Comparison of ENCODE assay signal across 8 cellular contexts in genomic region chr19:5967994-5968430, GRCh38. TPM values are rescaled to one million over a fixed set of nuclear protein-coding genes. Genes with fewer than 3 reads are reported as not detected.
A peak's percentile ranks its signal among the peaks of the same experiment; 100 is the strongest.
DNase-seq lines count a peak whose midpoint lies in the region; ATAC-seq and TF ChIP-seq lines count a peak whose summit lies in the region.

No MANE protein-coding gene starts in this region.

- no peak overlapping the region for H2AFZ ChIP-seq in GM23248

- WGBS in GM23248 (ENCODE audit: low coverage in 1 of 2, low lambda C conversion rate in 2 of 2, missing lambda C conversion rate in 2 of 2), 2 experiments, result 17 to 19% methylated on average over 9 to 10 of the region's 10 CpGs
- WGBS in right lobe of liver (ENCODE audit: insufficient coverage, low coverage, low lambda C conversion rate, missing lambda C conversion rate), result 0% methylated on average over 10 of the region's 10 CpGs

- H3K27ac ChIP-seq in GM23248 (peak overlapping the region; percentile 11; the same call in 1 of the 2 replicates), right lobe of liver (peak overlapping the region; percentile 73 to 98 (median 93))

- TF ChIP-seq POLR2A in right lobe of liver (IDR thresholded peaks at IDR 0.05), result no peak

- POLR2A ChIA-PET in BJ (lab: Charles Lee), result no interaction called here

- TF ChIP-seq CTCF in BJ (IDR thresholded peaks at IDR 0.05; ENCODE audit: insufficient read depth, low read depth, low read length), result peak; percentile 86
- TF ChIP-seq CTCF in right lobe of liver (IDR thresholded peaks at IDR 0.05), result peak; percentile 81 to 94 (median 91)

- DNase-seq in BJ (ENCODE audit: low read depth) (no peak), GM23248 (peak; percentile 81), NCI-H510A treated with DMSO at 0.1 percent for 48 hours (lab: John Stamatoyannopoulos, UW) (peak; percentile 85), right lobe of liver (peak in 1 of 3 donors; percentile 76)
- peak; percentile 67 to 74 for DNase-seq in activated CD4-positive, alpha-beta T cell treated with anti-CD3 and anti-CD28 coated beads, Interleukin-2, amount 50 U/mL, for 48 hours
- peak; percentile 57 for DNase-seq in effector CD4-positive, alpha-beta T cell
- DNase-seq in stimulated activated CD4-positive, alpha-beta T cell treated with anti-CD3 and anti-CD28 coated beads, TNF-alpha, amount 100 ng/mL, for 24 hours (ENCODE audit: low read depth in 3 of 3), result peak; percentile 35 to 50 (median 50)

- H3K27me3 ChIP-seq in BJ (ENCODE audit: control insufficient read depth, insufficient read depth, low read length) (no peaks in the 10 kb centered on the region), GM23248 (replicated peaks; ENCODE audit: insufficient read depth) (no peaks in the 10 kb centered on the region), right lobe of liver (no peaks in the 10 kb centered on the region)

- no peaks in the 10 kb centered on the region for H3K9me2 ChIP-seq in GM23248 (ENCODE audit: insufficient read depth)

- peaks cover 26% of the 10 kb centered on the region for H3K4me1 ChIP-seq in GM23248 (ENCODE audit: insufficient read depth)
- peaks cover 0 to 31% (median 12%) of the 10 kb centered on the region in 4 donors for H3K4me1 ChIP-seq in right lobe of liver

- H3K4me3 ChIP-seq in BJ (ENCODE audit: low read depth, low read length) (no peak overlapping the region), GM23248 (no peak overlapping the region), right lobe of liver (no peak overlapping the region)

- peak; percentile 82 to 94 (median 86) for ATAC-seq in right lobe of liver
- ATAC-seq in GM18502 (IDR thresholded peaks at IDR 0.05; ENCODE audit: poor library complexity, unreplicated experiment), result no peak

- no peaks in the 10 kb centered on the region for H3K9me3 ChIP-seq in GM23248 (ENCODE audit: low read depth)
- no peaks in the 10 kb centered on the region for H3K9me3 ChIP-seq in right lobe of liver

- intact Hi-C loops in right lobe of liver (cut with DNase I), result loop anchor here in 1 of 2 donors (10.0 kb wide), 1 partner anchor 163 kb away; the partner anchor contains the start of gene NRTN

- H3K36me3 ChIP-seq in BJ (ENCODE audit: control insufficient read depth, insufficient read depth, low read length) (peaks cover 7% of the 10 kb centered on the region), GM23248 (ENCODE audit: low read depth) (no peaks in the 10 kb centered on the region), right lobe of liver (no peaks in the 10 kb centered on the region)

- H4K20me1 ChIP-seq in GM23248 (ENCODE audit: insufficient read depth), result peaks cover 7% of the 10 kb centered on the region; the same call in 1 of the 2 replicates

- in situ Hi-C loops in GM23248 (cut with MboI), result no loop called here

- H3K79me2 ChIP-seq in GM23248 (ENCODE audit: insufficient read depth), result peaks cover 100% of the 10 kb centered on the region

- CTCF ChIA-PET in BJ (lab: Yijun Ruan, JAX), result interaction anchor here (0.7 to 4.0 kb wide), 24 partner anchors 8 to 281 kb away, joined by 3 to 78 read pairs (median 5); partner anchors contain the start of genes NDUFA11 and RANBP3

- H3F3A ChIP-seq in GM23248 (ENCODE audit: insufficient read depth), result peaks cover 19% of the 10 kb centered on the region

- H3K4me2 ChIP-seq in GM23248 (ENCODE audit: unreplicated experiment), result peak overlapping the region; percentile 35

- peak overlapping the region; percentile 38 for H3K9ac ChIP-seq in GM23248

RNA-seq across cellular contexts. Expression of gene RANBP3, which starts 9.9 kb away (rescaled TPM):
- 54.2 and 68.6 TPM in 2 replicates for polyA plus RNA-seq in BJ (2011; rRNA removed)
- polyA minus RNA-seq in BJ (2011; rRNA and poly(A)+ RNA removed), result 58.5 and 63.4 TPM in 2 replicates
- total RNA-seq in GM23248 (2014; rRNA removed; shearing (Covaris generic)), result 41.8 and 53.5 TPM in 2 replicates
- polyA plus RNA-seq in GM23248 (2016; fragmentation: Nextera tagmentation; extraction: Ambion mirVana), result 50.0 and 51.7 TPM in 2 replicates
- 10 to 100 TPM; 21.7 to 49.5 (median 24.5) TPM for total RNA-seq in right lobe of liver

RNA-seq across cellular contexts. Expression of gene CAPS, which starts 54.0 kb away (rescaled TPM):
- 4.3 and 5.6 TPM in 2 replicates for polyA plus RNA-seq in BJ (2011; rRNA removed)
- polyA minus RNA-seq in BJ (2011; rRNA and poly(A)+ RNA removed), result 1.1 and 1.9 TPM in 2 replicates
- 5.1 and 16.1 TPM in 2 replicates for total RNA-seq in GM23248 (2014; rRNA removed; shearing (Covaris generic))
- 6.7 and 7.0 TPM in 2 replicates for polyA plus RNA-seq in GM23248 (2016; fragmentation: Nextera tagmentation; extraction: Ambion mirVana)
- total RNA-seq in right lobe of liver, result 1 to 10 TPM; 1.1 to 7.9 (median 5.0) TPM
